ENCODE assay signal across 1 cellular context in genomic region chr7:100867796-100868485, GRCh38.
TF ChIP-seq lines count a peak whose summit lies in the region.

No MANE protein-coding gene starts in this region.

TF ChIP-seq in HCT116, 20 proteins besides CTCF, POLR2A, EP300 and RAD21 (continued from another document):
- no peak for TF ChIP-seq MAX (IDR thresholded peaks at IDR 0.05)
- TF ChIP-seq ATF3 (IDR thresholded peaks at IDR 0.05): no peak
- TF ChIP-seq SIN3A (IDR thresholded peaks at IDR 0.05; ENCODE audit: low read depth): no peak
- no peak for TF ChIP-seq SP1 (IDR thresholded peaks at IDR 0.05; ENCODE audit: low read depth)
- TF ChIP-seq ELF1 (IDR thresholded peaks at IDR 0.05; ENCODE audit: borderline replicate concordance, low read depth): no peak
- TF ChIP-seq FOSL1 (IDR thresholded peaks at IDR 0.05; ENCODE audit: low read depth): no peak
- TF ChIP-seq CBX3 (IDR thresholded peaks at IDR 0.05; ENCODE audit: low read depth): no peak
- no peak for TF ChIP-seq EZH2phosphoT487 (IDR thresholded peaks at IDR 0.05; ENCODE audit: borderline replicate concordance)
- TF ChIP-seq EGR1 (IDR thresholded peaks at IDR 0.05; ENCODE audit: low read depth): no peak
TF ChIP-seq in HCT116: peak in this region for 0.
